Comparison of ENCODE assay signal across 8 cellular contexts in genomic region chr17:50397919-50398285, GRCh38. TPM values are rescaled to one million over a fixed set of nuclear protein-coding genes. Genes with fewer than 3 reads are reported as not detected.
A peak's percentile ranks its signal among the peaks of the same experiment; 100 is the strongest.
DNase-seq lines count a peak whose midpoint lies in the region; TF ChIP-seq lines count a peak whose summit lies in the region.

No MANE protein-coding gene starts in this region.

- peak overlapping the region; percentile 98 for H3K4me2 ChIP-seq in skeletal muscle satellite cell (ENCODE audit: low read length)

- H3K4me3 ChIP-seq in fibroblast of pulmonary artery (replicated peaks; ENCODE audit: low read depth, low read length), result peak overlapping the region; percentile 99
- H3K4me3 ChIP-seq in skeletal muscle satellite cell (ENCODE audit: low read length), result peak overlapping the region; percentile 93

- DNase-seq in NCI-H748 (lab: John Stamatoyannopoulos, UW; ENCODE audit: unreplicated experiment) (peak; percentile 7), NCI-H748 treated with DMSO at 0.1 percent for 48 hours (lab: John Stamatoyannopoulos, UW) (no peak), RWPE1 (ENCODE audit: low spot score) (no peak), fibroblast of pulmonary artery (ENCODE audit: low read depth) (no peak), NCI-H446 treated with DMSO at 0.1 percent for 48 hours (lab: John Stamatoyannopoulos, UW) (no peak), AG08395 (ENCODE audit: low spot score) (no peak), hippocampal formation (lab: John Stamatoyannopoulos, UW) (no peak)

- H3K9ac ChIP-seq in skeletal muscle satellite cell (ENCODE audit: low read depth, low read length), result peak overlapping the region; percentile 100

- TF ChIP-seq CTCF in RWPE1 (conservative IDR thresholded peaks at IDR 0.05; ENCODE audit: low read depth) (no peak), fibroblast of pulmonary artery (IDR thresholded peaks at IDR 0.05; ENCODE audit: low read length, missing control alignments) (no peak)

- peaks cover 4% of the 10 kb centered on the region for H3K27me3 ChIP-seq in skeletal muscle satellite cell (ENCODE audit: control insufficient read depth, insufficient read depth, low read length)

- CTCF ChIA-PET in RWPE1 (lab: Yijun Ruan, JAX), result interaction anchor here (0.6 to 2.3 kb wide), 21 partner anchors 9 to 143 kb away, joined by 3 to 18 read pairs (median 6); partner anchors contain the start of genes ACSF2 and RSAD1

- POLR2A ChIA-PET in RWPE1 (lab: Yijun Ruan, JAX; ENCODE audit: low non-redundant PET), result interaction anchor here (0.6 to 1.3 kb wide), 3 partner anchors 8 to 125 kb away, joined by 3 to 4 read pairs (median 3); partner anchors contain the start of gene ACSF2

- H3K9me3 ChIP-seq in skeletal muscle satellite cell (replicated peaks; ENCODE audit: low read length), result no peaks in the 10 kb centered on the region

- H3K4me1 ChIP-seq in skeletal muscle satellite cell (ENCODE audit: control insufficient read depth, insufficient read depth, low read length), result peaks cover 19% of the 10 kb centered on the region

- peak overlapping the region; percentile 86 for H3K27ac ChIP-seq in RWPE1

- peaks cover 31% of the 10 kb centered on the region for H3K36me3 ChIP-seq in skeletal muscle satellite cell (ENCODE audit: insufficient read depth, low read length)

RNA-seq across cellular contexts. Expression of gene LRRC59, which starts 0.6 kb away (rescaled TPM):
- 246 and 274 TPM in 2 replicates for total RNA-seq in skeletal muscle satellite cell (2012; rRNA removed)

RNA-seq across cellular contexts. Expression of gene EME1, which starts 24.9 kb away (rescaled TPM):
- total RNA-seq in skeletal muscle satellite cell (2012; rRNA removed), result 8.5 and 10.4 TPM in 2 replicates

RNA-seq across cellular contexts. Expression of gene MRPL27, which starts 24.9 kb away (rescaled TPM):
- total RNA-seq in skeletal muscle satellite cell (2012; rRNA removed), result 69.2 and 81.7 TPM in 2 replicates

RNA-seq across cellular contexts. Expression of gene ACSF2, which starts 28.1 kb away (rescaled TPM):
- total RNA-seq in skeletal muscle satellite cell (2012; rRNA removed), result 5.8 and 10.3 TPM in 2 replicates

RNA-seq across cellular contexts. Expression of gene XYLT2, which starts 52.0 kb away (rescaled TPM):
- 43.1 and 49.4 TPM in 2 replicates for total RNA-seq in skeletal muscle satellite cell (2012; rRNA removed)
